Comparison of ENCODE assay signal across 17 cellular contexts in the genomic region with DNA sequence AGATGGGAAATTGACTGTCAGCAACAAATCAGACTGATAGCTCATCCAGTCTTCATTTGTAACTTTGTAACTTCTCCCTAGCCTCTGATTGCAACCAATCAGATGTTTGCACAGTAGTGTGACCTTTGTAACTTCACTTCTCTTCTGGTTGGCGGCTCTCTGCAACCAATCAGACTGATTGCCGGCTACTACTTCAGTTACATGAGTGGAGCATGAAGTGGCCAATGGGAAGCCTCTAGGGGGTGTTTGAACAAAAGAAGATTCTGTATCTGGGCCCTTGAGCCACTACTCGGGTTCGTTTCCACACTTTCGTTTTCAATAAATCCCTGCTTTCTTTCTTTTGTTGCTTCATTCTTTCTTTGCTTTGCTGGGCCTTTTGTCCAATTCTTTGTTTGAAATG.
DNase-seq lines count a peak whose midpoint lies in the region; ATAC-seq and TF ChIP-seq lines count a peak whose summit lies in the region.
"Had no signal": no experiment of that assay in that cellular context is flagged by ENCODE, and none has a peak within 500 bp of the region (broad histone marks: within the 10 kb centered on the region; RNA-seq: fewer than 3 reads in every experiment).

No MANE protein-coding gene starts in this region.

- intact Hi-C loops in testis (cut with DNase I; ENCODE audit: low total_unique reads) = no loop called here

- TF ChIP-seq CTCF in GM23338 (conservative IDR thresholded peaks at IDR 0.05; ENCODE audit: low read depth in 2 of 2) (no peak), testis (IDR thresholded peaks at IDR 0.05) (no peak), GM10266 (IDR thresholded peaks at IDR 0.05; ENCODE audit: control insufficient read depth, insufficient read depth, low read depth, missing control alignments) (no peak)

- no peak overlapping the region for H3K4me3 Mint-ChIP-seq in GM23338
- H3K4me3 Mint-ChIP-seq: CD4-positive, alpha-beta T cell; HFFc6 had no signal

- H3K4me2 ChIP-seq in GM23338 = no peak overlapping the region
- H3K4me2 ChIP-seq: A549 had no signal

- 49 to 51% methylated on average over 5 of the region's 5 CpGs for WGBS in testis, 2 donors

- H3K36me3 ChIP-seq in GM23338 (ENCODE audit: insufficient read depth) (no peaks in the 10 kb centered on the region), testis (ENCODE audit: low read depth, missing control alignments) (no peaks in the 10 kb centered on the region)

- no peaks in the 10 kb centered on the region for H3K9me2 ChIP-seq in GM23338 (ENCODE audit: insufficient read depth)

- no peaks in the 10 kb centered on the region for H3K27me3 Mint-ChIP-seq in GM23338 (ENCODE audit: insufficient read depth, low read depth, poor library complexity)
- H3K27me3 Mint-ChIP-seq: CD4-positive, alpha-beta T cell had no signal

- no peak overlapping the region for H3K27ac Mint-ChIP-seq in GM23338
- H3K27ac Mint-ChIP-seq: CD4-positive, alpha-beta T cell; HFFc6 had no signal

- H3K79me2 ChIP-seq in GM23338 (replicated peaks; ENCODE audit: insufficient read depth) = no peaks in the 10 kb centered on the region

- H3K36me3 Mint-ChIP-seq in GM23338 (ENCODE audit: low read depth) = no peaks in the 10 kb centered on the region

- peaks cover 4% of the 10 kb centered on the region; the same call in 2 of the 3 replicates for H3K9me3 Mint-ChIP-seq in GM23338

- ATAC-seq in GM23338 (no peak), HG02884 (IDR thresholded peaks at IDR 0.05; ENCODE audit: unreplicated experiment) (no peak)
- ATAC-seq: A549, HCT116, K562 had no signal

- H3K4me1 ChIP-seq in GM23338 (ENCODE audit: insufficient read depth) = no peaks in the 10 kb centered on the region
- no peaks in the 10 kb centered on the region for H3K4me1 ChIP-seq in testis
- H3K4me1 ChIP-seq: A549, Caco-2 had no signal

- DNase-seq in A172 (ENCODE audit: low spot score) = peak; percentile 44
- DNase-seq in GM23338 (ENCODE audit: low spot score) = no peak
- peak; percentile 2 for DNase-seq in LoVo (ENCODE audit: low spot score)
- peak; percentile 92 for DNase-seq in testis
- no peak for DNase-seq in GM10266 (ENCODE audit: extremely low spot score)
- DNase-seq: AML-193; CD4-positive, alpha-beta T cell; GM23248; H7; HFFc6; IMR-90 had no signal

- H4K20me1 ChIP-seq in GM23338 (replicated peaks; ENCODE audit: insufficient read depth) = no peaks in the 10 kb centered on the region

- H3K4me3 ChIP-seq in GM23338 = no peak overlapping the region
- H3K4me3 ChIP-seq in testis = no peak overlapping the region
- H3K4me3 ChIP-seq: A549, GM23248, K562 had no signal

- no peak overlapping the region for H3K27ac ChIP-seq in GM23338 (ENCODE audit: low read depth)
- H3K27ac ChIP-seq in testis = peak overlapping the region in 1 of 2 donors; percentile 55
- H3K27ac ChIP-seq: A549, C4-2B, GM23248 had no signal

- no peaks in the 10 kb centered on the region for H3F3A ChIP-seq in GM23338 (replicated peaks; ENCODE audit: low read depth)

- peak overlapping the region; percentile 77; the same call in 1 of the 2 replicates for H2AFZ ChIP-seq in GM23338
- H2AFZ ChIP-seq: GM23248 had no signal

- H3K27me3 ChIP-seq in GM23338 (ENCODE audit: insufficient read depth) (no peaks in the 10 kb centered on the region), testis (no peaks in the 10 kb centered on the region)

- TF ChIP-seq POLR2A in testis (IDR thresholded peaks at IDR 0.05) = no peak

- no peaks in the 10 kb centered on the region for H3K4me1 Mint-ChIP-seq in GM23338

- no peaks in the 10 kb centered on the region for H3K9me3 ChIP-seq in testis
- H3K9me3 ChIP-seq: A549, Caco-2 had no signal

TF ChIP-seq in GM23338, 12 proteins besides CTCF, POLR2A, EP300 and RAD21 (continues in another document):
- TF ChIP-seq ETS1 (IDR thresholded peaks at IDR 0.05) (no peak), STAT1 (IDR thresholded peaks at IDR 0.05; ENCODE audit: unreplicated experiment) (no peak), ZNF331 (CRISPR knock-in tag; IDR thresholded peaks at IDR 0.05; ENCODE audit: low read depth) (no peak), EZH2 (IDR thresholded peaks at IDR 0.05; ENCODE audit: low read depth, unreplicated experiment) (no peak), CREB1 (CRISPR knock-in tag; IDR thresholded peaks at IDR 0.05; ENCODE audit: low read depth) (no peak), JUNB (IDR thresholded peaks at IDR 0.05; ENCODE audit: unreplicated experiment) (no peak), ZNF114 (CRISPR knock-in tag; IDR thresholded peaks at IDR 0.05) (no peak), POLR2AphosphoS5 (IDR thresholded peaks at IDR 0.05; ENCODE audit: low read depth) (no peak)
- TF ChIP-seq, protein P1, sequence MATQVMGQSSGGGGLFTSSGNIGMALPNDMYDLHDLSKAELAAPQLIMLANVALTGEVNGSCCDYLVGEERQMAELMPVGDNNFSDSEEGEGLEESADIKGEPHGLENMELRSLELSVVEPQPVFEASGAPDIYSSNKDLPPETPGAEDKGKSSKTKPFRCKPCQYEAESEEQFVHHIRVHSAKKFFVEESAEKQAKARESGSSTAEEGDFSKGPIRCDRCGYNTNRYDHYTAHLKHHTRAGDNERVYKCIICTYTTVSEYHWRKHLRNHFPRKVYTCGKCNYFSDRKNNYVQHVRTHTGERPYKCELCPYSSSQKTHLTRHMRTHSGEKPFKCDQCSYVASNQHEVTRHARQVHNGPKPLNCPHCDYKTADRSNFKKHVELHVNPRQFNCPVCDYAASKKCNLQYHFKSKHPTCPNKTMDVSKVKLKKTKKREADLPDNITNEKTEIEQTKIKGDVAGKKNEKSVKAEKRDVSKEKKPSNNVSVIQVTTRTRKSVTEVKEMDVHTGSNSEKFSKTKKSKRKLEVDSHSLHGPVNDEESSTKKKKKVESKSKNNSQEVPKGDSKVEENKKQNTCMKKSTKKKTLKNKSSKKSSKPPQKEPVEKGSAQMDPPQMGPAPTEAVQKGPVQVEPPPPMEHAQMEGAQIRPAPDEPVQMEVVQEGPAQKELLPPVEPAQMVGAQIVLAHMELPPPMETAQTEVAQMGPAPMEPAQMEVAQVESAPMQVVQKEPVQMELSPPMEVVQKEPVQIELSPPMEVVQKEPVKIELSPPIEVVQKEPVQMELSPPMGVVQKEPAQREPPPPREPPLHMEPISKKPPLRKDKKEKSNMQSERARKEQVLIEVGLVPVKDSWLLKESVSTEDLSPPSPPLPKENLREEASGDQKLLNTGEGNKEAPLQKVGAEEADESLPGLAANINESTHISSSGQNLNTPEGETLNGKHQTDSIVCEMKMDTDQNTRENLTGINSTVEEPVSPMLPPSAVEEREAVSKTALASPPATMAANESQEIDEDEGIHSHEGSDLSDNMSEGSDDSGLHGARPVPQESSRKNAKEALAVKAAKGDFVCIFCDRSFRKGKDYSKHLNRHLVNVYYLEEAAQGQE (IDR thresholded peaks at IDR 0.05; ENCODE audit: unreplicated experiment) = no peak

Comparison
In these comparisons a context has a peak if more than half of its experiments do, and no peak if none do; other contexts are left out.
1. DNase-seq: peak in A172 (single experiment), LoVo (single experiment) and testis (single experiment); none in GM23338 (single experiment) and GM10266 (single experiment).